Comparison of ENCODE assay signal across 16 cellular contexts in the genomic region with DNA sequence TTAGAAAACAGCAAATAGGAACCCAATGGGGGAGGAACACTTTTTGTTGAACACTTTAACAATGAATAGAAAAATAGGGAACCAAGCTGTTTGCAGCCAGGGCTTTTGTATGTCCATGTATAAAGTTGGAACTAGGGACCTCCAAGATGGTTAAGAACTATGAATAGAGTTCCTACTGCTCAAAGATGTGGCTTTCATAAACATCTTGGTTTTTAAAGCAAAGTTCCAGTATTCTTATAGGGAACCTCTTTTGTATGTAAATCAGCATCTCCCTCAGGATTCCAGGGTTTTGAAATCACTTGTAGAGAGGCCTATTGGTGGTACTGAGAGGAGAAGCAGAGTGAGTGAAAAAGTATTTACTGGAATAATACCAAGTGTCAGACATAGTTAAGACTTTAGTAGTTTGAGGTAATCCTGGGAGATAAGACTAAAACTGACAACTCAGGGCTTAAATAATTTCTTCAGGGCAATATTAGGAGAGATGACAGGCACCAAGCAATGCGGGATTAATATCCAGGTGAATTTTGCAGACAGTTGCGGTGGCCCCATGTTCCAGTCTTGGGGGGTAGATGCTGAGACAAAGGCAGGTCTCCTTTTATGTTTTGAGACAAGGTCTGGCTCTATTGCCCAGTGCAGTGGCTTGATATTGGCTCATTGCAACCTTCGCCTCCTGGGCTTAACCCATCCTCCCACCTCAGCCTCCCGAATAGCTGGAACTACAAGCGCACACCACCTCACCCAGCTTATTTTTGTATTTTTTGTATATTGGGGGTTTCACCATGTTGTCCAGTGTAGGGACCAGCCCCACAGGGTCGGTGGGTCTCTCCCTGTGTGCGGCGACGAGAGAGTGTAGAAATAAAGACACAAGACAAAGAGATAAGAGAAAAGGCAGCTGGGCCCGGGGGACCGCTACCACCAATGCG. TPM values are rescaled to one million over a fixed set of nuclear protein-coding genes. Genes with fewer than 3 reads are reported as not detected.
A peak's percentile ranks its signal among the peaks of the same experiment; 100 is the strongest.
DNase-seq lines count a peak whose midpoint lies in the region; ATAC-seq and TF ChIP-seq lines count a peak whose summit lies in the region.
"Had no signal": no experiment of that assay in that cellular context is flagged by ENCODE, and none has a peak within 500 bp of the region (broad histone marks: within the 10 kb centered on the region; RNA-seq: fewer than 3 reads in every experiment).

No MANE protein-coding gene starts in this region.

- H3K36me3 ChIP-seq in endodermal cell (ENCODE audit: control insufficient read depth, insufficient read depth, low read length), result peaks cover 52% of the 10 kb centered on the region
- H3K36me3 ChIP-seq in sigmoid colon, result peaks cover 11 to 58% (median 19%) of the 10 kb centered on the region in 4 donors
- peaks cover 0 to 88% (median 11%) of the 10 kb centered on the region in 6 donors for H3K36me3 ChIP-seq in spleen
- peaks cover 3 to 6% of the 10 kb centered on the region in 2 donors for H3K36me3 ChIP-seq in aorta (ENCODE audit: control insufficient read depth in 1 of 2, insufficient read depth in 2 of 2, low read length in 1 of 2)
- H3K36me3 ChIP-seq: ovary had no signal

- CTCF ChIA-PET in RWPE1 (lab: Yijun Ruan, JAX), result no interaction called here

- POLR2A ChIA-PET in RWPE1 (lab: Yijun Ruan, JAX; ENCODE audit: low non-redundant PET), result no interaction called here

- TF ChIP-seq POLR2A in sigmoid colon (IDR thresholded peaks at IDR 0.05), result no peak
- no peak for TF ChIP-seq POLR2A in spleen (IDR thresholded peaks at IDR 0.05)

- H3K27ac ChIP-seq in RWPE1 (peak overlapping the region; percentile 36), endodermal cell (ENCODE audit: low read depth, low read length) (no peak overlapping the region), sigmoid colon (peak overlapping the region; percentile 10 to 64 (median 40)), spleen (no peak overlapping the region), right cardiac atrium (ENCODE audit: low read length) (no peak overlapping the region), aorta (ENCODE audit: low read depth in 1 of 2, low read length in 2 of 2) (no peak overlapping the region)
- H3K27ac ChIP-seq: ovary, SJCRH30 had no signal

- H3K9ac ChIP-seq in endodermal cell (ENCODE audit: extremely low read depth, low read length, poor library complexity, severe bottlenecking), result no peak overlapping the region

- peak; percentile 60 for DNase-seq in EH (ENCODE audit: low read depth)
- DNase-seq in RWPE1 (ENCODE audit: low spot score), result no peak
- DNase-seq in endodermal cell, result no peak
- DNase-seq in sigmoid colon, result no peak
- DNase-seq in spleen, result no peak
- DNase-seq in right cardiac atrium, result no peak
- no peak for DNase-seq in aorta
- DNase-seq: activated naive CD8-positive, alpha-beta T cell treated with anti-CD3 and anti-CD28 coated beads for 36 hours; CD4-positive, alpha-beta memory T cell; foreskin melanocyte; ovary; stimulated activated CD4-positive, alpha-beta T cell treated with anti-CD3 and anti-CD28 coated beads, Interleukin-4, amount 100 ng/mL, for 4 hours; T-helper 9 cell had no signal

- H3K4me1 Mint-ChIP-seq in endodermal cell, result peaks cover 14% of the 10 kb centered on the region

- H3K4me1 ChIP-seq in endodermal cell (ENCODE audit: control insufficient read depth, insufficient read depth, low read length) (no peaks in the 10 kb centered on the region), sigmoid colon (peaks cover 0 to 82% (median 75%) of the 10 kb centered on the region in 4 donors), spleen (peaks cover 12 to 80% (median 33%) of the 10 kb centered on the region in 6 donors), right cardiac atrium (ENCODE audit: control insufficient read depth, insufficient read depth, low read length) (no peaks in the 10 kb centered on the region), aorta (ENCODE audit: control insufficient read depth in 1 of 2, insufficient read depth in 2 of 2, low read length in 2 of 2) (peaks cover 3 to 8% of the 10 kb centered on the region in 2 donors)
- H3K4me1 ChIP-seq: SJCRH30 had no signal

- H3K9me3 Mint-ChIP-seq in endodermal cell, result no peaks in the 10 kb centered on the region
- H3K9me3 Mint-ChIP-seq: activated naive CD8-positive, alpha-beta T cell treated with anti-CD3 and anti-CD28 coated beads for 36 hours; CD4-positive, alpha-beta memory T cell had no signal

- H3K27me3 Mint-ChIP-seq in endodermal cell (ENCODE audit: insufficient read depth), result no peaks in the 10 kb centered on the region
- H3K27me3 Mint-ChIP-seq: activated naive CD8-positive, alpha-beta T cell treated with anti-CD3 and anti-CD28 coated beads for 36 hours; CD4-positive, alpha-beta memory T cell had no signal

- peak overlapping the region; percentile 2 for H3K27ac Mint-ChIP-seq in endodermal cell
- H3K27ac Mint-ChIP-seq: activated naive CD8-positive, alpha-beta T cell treated with anti-CD3 and anti-CD28 coated beads for 36 hours; CD4-positive, alpha-beta memory T cell had no signal

- ATAC-seq in right cardiac atrium, result no peak
- ATAC-seq in aorta (ENCODE audit: low FRiP score), result no peak
- ATAC-seq: left colon had no signal

- 89 to 96% methylated on average over 3 to 10 of the region's 12 CpGs for WGBS in endodermal cell (ENCODE audit: insufficient coverage in 1 of 2, insufficient read length in 1 of 2), 2 experiments
- WGBS in sigmoid colon, 2 donors, result 97% methylated on average over 12 of the region's 12 CpGs
- WGBS in spleen, 5 donors, result 96 to 98% (median 97%) methylated on average over 12 of the region's 12 CpGs
- 95% methylated on average over 12 of the region's 12 CpGs for WGBS in right cardiac atrium
- 93 to 97% methylated on average over 12 of the region's 12 CpGs for WGBS in aorta, 2 donors

- H3K4me3 ChIP-seq in endodermal cell (ENCODE audit: low read length) (no peak overlapping the region), sigmoid colon (no peak overlapping the region), spleen (no peak overlapping the region), right cardiac atrium (ENCODE audit: low read length) (no peak overlapping the region), aorta (ENCODE audit: low read length in 2 of 2) (no peak overlapping the region)
- H3K4me3 ChIP-seq: HAP-1, ovary, SJCRH30 had no signal

- no peak for TF ChIP-seq EP300 in sigmoid colon (IDR thresholded peaks at IDR 0.05)

- H3K27me3 ChIP-seq in endodermal cell (ENCODE audit: control insufficient read depth, insufficient read depth, low read length, poor library complexity, severe bottlenecking), result no peaks in the 10 kb centered on the region
- H3K27me3 ChIP-seq in sigmoid colon, result no peaks in the 10 kb centered on the region
- no peaks in the 10 kb centered on the region for H3K27me3 ChIP-seq in spleen (replicated peaks in 1 of 7)
- H3K27me3 ChIP-seq in right cardiac atrium (ENCODE audit: control insufficient read depth, insufficient read depth), result no peaks in the 10 kb centered on the region
- H3K27me3 ChIP-seq in aorta (ENCODE audit: control insufficient read depth in 1 of 2, insufficient read depth in 2 of 2, low read length in 1 of 2), result no peaks in the 10 kb centered on the region
- H3K27me3 ChIP-seq: ovary, SJCRH30 had no signal

- TF ChIP-seq CTCF in RWPE1 (conservative IDR thresholded peaks at IDR 0.05; ENCODE audit: low read depth) (no peak), endodermal cell (conservative IDR thresholded peaks at IDR 0.05) (no peak), sigmoid colon (IDR thresholded peaks at IDR 0.05) (no peak), spleen (IDR thresholded peaks at IDR 0.05 in 8 of 11, conservative IDR thresholded peaks at IDR 0.05 in 3 of 11) (no peak)

- intact Hi-C loops in sigmoid colon (cut with DNase I), result no loop called here
- intact Hi-C loops in spleen (cut with DNase I; ENCODE audit: low total_unique reads), result no loop called here
- intact Hi-C loops in right cardiac atrium (cut with DNase I), result no loop called here
- intact Hi-C loops in aorta (cut with DNase I), result no loop called here

- H3K9me3 ChIP-seq in endodermal cell (ENCODE audit: control insufficient read depth, low read length) (no peaks in the 10 kb centered on the region), sigmoid colon (no peaks in the 10 kb centered on the region), spleen (no peaks in the 10 kb centered on the region), right cardiac atrium (ENCODE audit: control insufficient read depth, low read length) (no peaks in the 10 kb centered on the region), aorta (ENCODE audit: control insufficient read depth, low read length) (no peaks in the 10 kb centered on the region)
- H3K9me3 ChIP-seq: HAP-1, ovary, SJCRH30 had no signal

- H3K36me3 Mint-ChIP-seq in endodermal cell (ENCODE audit: low read depth), result peaks cover 51% of the 10 kb centered on the region

- H3K4me3 Mint-ChIP-seq in endodermal cell, result no peak overlapping the region
- H3K4me3 Mint-ChIP-seq: activated naive CD8-positive, alpha-beta T cell treated with anti-CD3 and anti-CD28 coated beads for 36 hours; CD4-positive, alpha-beta memory T cell had no signal

RNA-seq across cellular contexts. Expression of a gene that starts 10.4 kb away (rescaled TPM):
- 1 to 10 TPM; 3.7 to 4.6 TPM for total RNA-seq in endodermal cell
- polyA plus RNA-seq in endodermal cell (2013, experiment 1 of 2), result 0.39 TPM
- polyA plus RNA-seq in endodermal cell (2013, experiment 2 of 2), result 0.37 TPM
- total RNA-seq in sigmoid colon, result 10 to 100 TPM in 2 of 4 donors, 1 to 10 TPM in 2; 4.6 to 21.9 (median 13.5) TPM
- polyA plus RNA-seq in sigmoid colon, result 1 to 10 TPM in 2 of 3 donors, under 1 TPM in 1; 0.46 to 2.5 (median 1.2) TPM
- total RNA-seq in spleen, result 10 to 100 TPM in 2 of 7 donors, 1 to 10 TPM in 5; 4.4 to 20.8 (median 7.4) TPM
- polyA plus RNA-seq in spleen, result 1 to 10 TPM; 2.4 to 4.2 (median 3.5) TPM
- total RNA-seq in right cardiac atrium, result 1 to 10 TPM; 1.2 to 2.3 (median 1.8) TPM
- 1.5 TPM for polyA plus RNA-seq in right cardiac atrium
- total RNA-seq in aorta, result 1 to 10 TPM; 8.5 to 8.6 TPM
- polyA plus RNA-seq in aorta, result 1 to 10 TPM; 2.1 to 6.8 TPM

Comparison
In these comparisons a context has a peak if more than half of its experiments do, and no peak if none do; other contexts are left out.
1. H3K27ac ChIP-seq: peak in RWPE1 (single experiment) and sigmoid colon (4 of 4); none in endodermal cell (single experiment), spleen (0 of 8), right cardiac atrium (single experiment) and aorta (0 of 2).